In genomic region chr16:49036126-49036525, GRCh38 we compare ENCODE assay signal across 8 cellular contexts.
"Had no signal": no experiment of that assay in that cellular context is flagged by ENCODE, and none has a peak within 500 bp of the region (broad histone marks: within the 10 kb centered on the region; RNA-seq: fewer than 3 reads in every experiment).

No MANE protein-coding gene starts in this region.

- H3K27ac ChIP-seq: HL-60 had no signal

- H3K4me1 Mint-ChIP-seq: GM23338, IgD-negative memory B cell had no signal

- H3K36me3 Mint-ChIP-seq: IgD-negative memory B cell had no signal

- H2AFZ ChIP-seq: GM23338 had no signal

- H3K4me3 Mint-ChIP-seq: GM23338, HFFc6, IgD-negative memory B cell had no signal

- H3K27me3 Mint-ChIP-seq: IgD-negative memory B cell had no signal

- H3K4me2 ChIP-seq: GM23338 had no signal

- H3K4me1 ChIP-seq: HAP-1 had no signal

- DNase-seq: H7, HFFc6 had no signal

- ATAC-seq: GM23338, HCT116, HepG2 had no signal

- H3K9me3 ChIP-seq: HAP-1 had no signal

- FAIRE-seq: HepG2 had no signal

- H3K36me3 ChIP-seq: HAP-1 had no signal

- H3K4me3 ChIP-seq: GM23338, HAP-1 had no signal

- H3K27ac Mint-ChIP-seq: GM23338, HFFc6, IgD-negative memory B cell had no signal
